In genomic region chr16:50166511-50167500, GRCh38 we compare ENCODE assay signal across 9 cellular contexts. TPM values are rescaled to one million over a fixed set of nuclear protein-coding genes. Genes with fewer than 3 reads are reported as not detected.
A peak's percentile ranks its signal among the peaks of the same experiment; 100 is the strongest.
DNase-seq lines count a peak whose midpoint lies in the region; ATAC-seq and TF ChIP-seq lines count a peak whose summit lies in the region.
"Had no signal": no experiment of that assay in that cellular context is flagged by ENCODE, and none has a peak within 500 bp of the region (broad histone marks: within the 10 kb centered on the region; RNA-seq: fewer than 3 reads in every experiment).

No MANE protein-coding gene starts in this region.

- peak overlapping the region; percentile 52 for H3K27ac Mint-ChIP-seq in activated CD8-positive, alpha-beta memory T cell treated with anti-CD3 and anti-CD28 coated beads, Interleukin-2, amount 10 ng/mL, durations not matched to agents 7 days and 5 days

- H4K20me1 ChIP-seq in hepatocyte (ENCODE audit: insufficient read depth, poor library complexity, severe bottlenecking) = peaks cover 60% of the 10 kb centered on the region

- H3K27me3 Mint-ChIP-seq in activated CD8-positive, alpha-beta memory T cell treated with anti-CD3 and anti-CD28 coated beads, Interleukin-2, amount 10 ng/mL, durations not matched to agents 7 days and 5 days = no peaks in the 10 kb centered on the region

- peak overlapping the region; percentile 21 for H3K4me3 Mint-ChIP-seq in activated CD8-positive, alpha-beta memory T cell treated with anti-CD3 and anti-CD28 coated beads, Interleukin-2, amount 10 ng/mL, durations not matched to agents 7 days and 5 days

- no peaks in the 10 kb centered on the region for H3K9me3 ChIP-seq in hepatocyte (ENCODE audit: low read depth)
- H3K9me3 ChIP-seq in thoracic aorta = no peaks in the 10 kb centered on the region

- H3K27me3 ChIP-seq in hepatocyte = no peaks in the 10 kb centered on the region
- no peaks in the 10 kb centered on the region for H3K27me3 ChIP-seq in thoracic aorta (replicated peaks; ENCODE audit: insufficient read depth)

- intact Hi-C loops in posterior cingulate gyrus (cut with DNase I) = no loop called here

- H3K9me2 ChIP-seq in hepatocyte (replicated peaks; ENCODE audit: insufficient read depth) = no peaks in the 10 kb centered on the region

- peaks cover 36% of the 10 kb centered on the region for H3K4me1 Mint-ChIP-seq in activated CD8-positive, alpha-beta memory T cell treated with anti-CD3 and anti-CD28 coated beads, Interleukin-2, amount 10 ng/mL, durations not matched to agents 7 days and 5 days

- CTCF ChIA-PET in activated CD8-positive, alpha-beta memory T cell treated with anti-CD3 and anti-CD28 coated beads, Interleukin-2, amount 10 ng/mL, durations not matched to agents 7 days and 5 days (lab: Charles Lee) = interaction anchor here (0.9 to 2.6 kb wide), 11 partner anchors 11 to 640 kb away, joined by 3 to 17 read pairs (median 5); partner anchors contain the start of genes CNEP1R1 and HEATR3

- peaks cover 99% of the 10 kb centered on the region for H3K79me2 ChIP-seq in hepatocyte

- peak; percentile 63 for ATAC-seq in activated CD8-positive, alpha-beta memory T cell treated with anti-CD3 and anti-CD28 coated beads, Interleukin-2, amount 10 ng/mL, durations not matched to agents 7 days and 5 days
- ATAC-seq in thoracic aorta (ENCODE audit: insufficient number of reproducible peaks, low FRiP score, low read depth) = no peak

- peak overlapping the region; percentile 4 for H3K4me2 ChIP-seq in hepatocyte

- no peak for TF ChIP-seq CTCF in hepatocyte (IDR thresholded peaks at IDR 0.05; ENCODE audit: poor library complexity)
- no peak for TF ChIP-seq CTCF in thoracic aorta (IDR thresholded peaks at IDR 0.05)

- H3K36me3 Mint-ChIP-seq in activated CD8-positive, alpha-beta memory T cell treated with anti-CD3 and anti-CD28 coated beads, Interleukin-2, amount 10 ng/mL, durations not matched to agents 7 days and 5 days = peaks cover 14% of the 10 kb centered on the region

- 79% methylated on average over 9 of the region's 9 CpGs for WGBS in hepatocyte (ENCODE audit: low lambda C conversion rate, missing lambda C conversion rate)

- peak; percentile 25 for DNase-seq in activated naive CD4-positive, alpha-beta T cell treated with Interleukin-2 at 50 U/mL for 16 hours
- no peak for DNase-seq in activated naive CD4-positive, alpha-beta T cell (lab: John Stamatoyannopoulos, UW)
- DNase-seq in activated CD8-positive, alpha-beta memory T cell treated with anti-CD3 and anti-CD28 coated beads, Interleukin-2, amount 10 ng/mL, durations not matched to agents 7 days and 5 days = no peak
- DNase-seq in hepatocyte (ENCODE audit: low spot score) = no peak
- no peak for DNase-seq in thoracic aorta (ENCODE audit: low spot score)
- no peak for DNase-seq in D341Med (ENCODE audit: low spot score)
- DNase-seq in cerebellum (ENCODE audit: low spot score) = no peak
- no peak for DNase-seq in posterior cingulate gyrus
- DNase-seq: Kasumi-1 had no signal

- H3K9me3 Mint-ChIP-seq in activated CD8-positive, alpha-beta memory T cell treated with anti-CD3 and anti-CD28 coated beads, Interleukin-2, amount 10 ng/mL, durations not matched to agents 7 days and 5 days (ENCODE audit: low read depth) = no peaks in the 10 kb centered on the region

- H3K36me3 ChIP-seq in hepatocyte (replicated peaks; ENCODE audit: insufficient read depth, low read depth) (no peaks in the 10 kb centered on the region), thoracic aorta (no peaks in the 10 kb centered on the region)

- H3K27ac ChIP-seq in hepatocyte = no peak overlapping the region
- H3K27ac ChIP-seq in thoracic aorta = peak overlapping the region; percentile 56 to 65

- H2AFZ ChIP-seq in hepatocyte = no peak overlapping the region

- H3K4me3 ChIP-seq in hepatocyte (no peak overlapping the region), thoracic aorta (peak overlapping the region; percentile 43)

- H3K4me1 ChIP-seq in hepatocyte (ENCODE audit: insufficient read depth) (peaks cover 19% of the 10 kb centered on the region), thoracic aorta (ENCODE audit: control insufficient read depth in 1 of 2, low read depth in 2 of 2) (peaks cover 33 to 77% of the 10 kb centered on the region in 2 donors)

RNA-seq across cellular contexts. Expression of gene TENT4B, which starts 13.7 kb away (rescaled TPM):
- total RNA-seq in activated CD8-positive, alpha-beta memory T cell treated with anti-CD3 and anti-CD28 coated beads, Interleukin-2, amount 10 ng/mL, durations not matched to agents 7 days and 5 days = 10 to 100 TPM; 18.5 to 19.7 TPM
- 14.8 and 16.3 TPM in 2 replicates for total RNA-seq in hepatocyte
- 6.7 and 7.7 TPM in 2 replicates for polyA plus RNA-seq in hepatocyte
- total RNA-seq in thoracic aorta = 10 to 100 TPM; 15.0 to 15.9 TPM
- total RNA-seq in cerebellum = 19.2 TPM
